In the genomic region with DNA sequence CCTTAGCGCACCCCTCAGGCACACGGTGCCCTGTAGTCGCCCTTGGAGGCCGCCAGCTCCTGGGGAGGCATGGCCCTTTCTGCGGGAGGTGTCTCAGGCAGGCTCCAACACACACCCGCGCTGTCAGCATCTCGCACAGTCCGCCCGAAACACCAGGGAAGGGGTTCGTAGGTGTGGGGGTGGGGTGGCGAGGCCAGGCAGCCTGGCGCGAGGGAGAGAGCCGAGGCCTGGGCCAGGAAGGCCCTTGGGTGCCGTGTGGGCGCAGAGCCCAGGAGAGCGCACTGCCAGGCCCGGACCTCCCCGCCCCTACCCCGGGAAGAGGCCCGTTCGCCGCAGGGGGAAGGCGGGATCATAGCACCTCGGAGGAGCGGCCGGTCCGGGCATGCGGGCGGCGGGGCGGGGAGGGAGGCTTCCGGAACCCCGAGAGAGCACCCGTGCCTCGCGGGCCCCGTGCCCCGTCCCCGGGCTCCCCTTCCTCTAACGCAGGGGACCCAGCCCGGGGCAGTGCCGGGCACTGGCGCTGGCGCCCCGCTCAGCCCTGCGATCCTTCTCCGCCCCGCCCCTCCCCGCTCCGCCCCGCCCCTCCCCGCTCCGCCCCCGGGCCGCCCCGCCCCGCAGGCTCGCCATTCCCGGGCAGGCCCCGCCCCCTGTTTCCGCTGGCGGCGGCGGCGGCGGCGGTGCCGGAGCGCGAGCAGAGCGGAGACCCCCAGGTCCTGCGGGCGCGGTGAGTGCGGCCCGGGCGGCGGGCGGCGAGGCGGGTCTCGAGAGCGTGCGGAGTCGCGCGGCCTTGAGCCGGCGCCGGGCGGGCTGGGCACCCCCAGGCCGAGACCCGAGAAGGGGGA, we compare ENCODE assay signal across 8 cellular contexts. TPM values are rescaled to one million over a fixed set of nuclear protein-coding genes. Genes with fewer than 3 reads are reported as not detected.
DNase-seq lines count a peak whose midpoint lies in the region; ATAC-seq and TF ChIP-seq lines count a peak whose summit lies in the region.

A gene with protein sequence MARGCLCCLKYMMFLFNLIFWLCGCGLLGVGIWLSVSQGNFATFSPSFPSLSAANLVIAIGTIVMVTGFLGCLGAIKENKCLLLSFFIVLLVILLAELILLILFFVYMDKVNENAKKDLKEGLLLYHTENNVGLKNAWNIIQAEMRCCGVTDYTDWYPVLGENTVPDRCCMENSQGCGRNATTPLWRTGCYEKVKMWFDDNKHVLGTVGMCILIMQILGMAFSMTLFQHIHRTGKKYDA (plus strand): TSS at position 650 of the 842 bp plus-strand sequence. CDS start 123,815 bp downstream, outside the sequence.

- peaks cover 26% of the 10 kb centered on the region for H3K4me1 Mint-ChIP-seq in neural crest cell

- intact Hi-C loops in PC-9 (cut with micrococcal nuclease; ENCODE audit: unreplicated experiment), result loop anchor here (10.0 kb wide), 2 partner anchors 228 to 1198 kb away; a partner anchor contains a TSS

- H3K79me2 ChIP-seq in PC-9 (ENCODE audit: low read depth), result no peaks in the 10 kb centered on the region

- no peaks in the 10 kb centered on the region for H3F3A ChIP-seq in PC-9 (ENCODE audit: insufficient read depth, low read depth)

- DNase-seq in SIG-M5 treated with dmso at 0.1 percent for 504 hours (lab: John Stamatoyannopoulos, UW; ENCODE audit: unreplicated experiment) (peak; percentile 17), SIG-M5 (lab: John Stamatoyannopoulos, UW) (no peak), PC-9 (peak; percentile 35 to 84), fibroblast of the aortic adventitia (ENCODE audit: low read depth) (peak; percentile 71), neural crest cell (ENCODE audit: low read depth, low spot score) (peak; percentile 72)
- peak; percentile 85 for DNase-seq in activated effector memory CD4-positive, alpha-beta T cell treated with anti-CD3 and anti-CD28 coated beads, Interleukin-2, amount 50 U/mL, for 16 hours

- no peaks in the 10 kb centered on the region for H3K9me2 ChIP-seq in PC-9 (ENCODE audit: insufficient read depth)

- H2AFZ ChIP-seq in PC-9, result peak within 1 kb of the TSS; percentile 83

- BruUV-seq in PC-9 (replicated peaks; lab: Mats Ljungman, UMichigan), result no TSS peak

- H3K27me3 ChIP-seq in PC-9 (ENCODE audit: insufficient read depth, low read depth) (no peaks in the 10 kb centered on the region), stomach smooth muscle (ENCODE audit: control insufficient read depth in 1 of 2, insufficient read depth in 2 of 2, low read length in 2 of 2) (no peaks in the 10 kb centered on the region)

- POLR2A ChIA-PET in PC-9 (lab: Charles Lee; ENCODE audit: unreplicated experiment), result no interaction called here

- H3K36me3 ChIP-seq in PC-9 (ENCODE audit: low read depth), result no peaks in the 10 kb centered on the region
- H3K36me3 ChIP-seq in stomach smooth muscle (ENCODE audit: control insufficient read depth in 2 of 2, insufficient read depth in 2 of 2, low read length in 2 of 2), result no peaks in the 10 kb centered on the region

- H3K9me3 ChIP-seq in PC-9 (ENCODE audit: insufficient read depth, low read depth) (no peaks in the 10 kb centered on the region), stomach smooth muscle (ENCODE audit: control insufficient read depth in 2 of 2, low read length in 2 of 2) (no peaks in the 10 kb centered on the region)

- TF ChIP-seq CTCF in PC-9 (conservative IDR thresholded peaks at IDR 0.05) (no peak), fibroblast of the aortic adventitia (IDR thresholded peaks at IDR 0.05; ENCODE audit: insufficient read depth, low read length) (no peak), neural crest cell (conservative IDR thresholded peaks at IDR 0.05) (no peak)

- peak within 1 kb of the TSS; percentile 88 for H3K4me3 Mint-ChIP-seq in neural crest cell

- no peaks in the 10 kb centered on the region for H3K9me3 Mint-ChIP-seq in neural crest cell

- no peaks in the 10 kb centered on the region for H4K20me1 ChIP-seq in PC-9 (ENCODE audit: insufficient read depth)

- no peak within 1 kb of the TSS for H3K27ac Mint-ChIP-seq in neural crest cell (ENCODE audit: unreplicated experiment)

- peak within 1 kb of the TSS; percentile 72 to 78 for H3K9ac ChIP-seq in stomach smooth muscle (ENCODE audit: low read length in 2 of 2)

- peak within 1 kb of the TSS; percentile 62 for H3K4me3 ChIP-seq in PC-9
- peak within 1 kb of the TSS; percentile 71 for H3K4me3 ChIP-seq in fibroblast of the aortic adventitia (ENCODE audit: low read depth, low read length)
- H3K4me3 ChIP-seq in stomach smooth muscle (ENCODE audit: low read length in 2 of 2), result peak within 1 kb of the TSS; percentile 76 to 80

- H3K4me2 ChIP-seq in PC-9, result peak within 1 kb of the TSS; percentile 93

- peak; percentile 61 for ATAC-seq in HG03280 (IDR thresholded peaks at IDR 0.05; ENCODE audit: unreplicated experiment)

- peaks cover 14% of the 10 kb centered on the region for H3K27me3 Mint-ChIP-seq in neural crest cell (ENCODE audit: low read depth)

- peaks cover 6% of the 10 kb centered on the region for H3K4me1 ChIP-seq in PC-9 (replicated peaks; ENCODE audit: insufficient read depth)
- H3K4me1 ChIP-seq in stomach smooth muscle (ENCODE audit: control insufficient read depth, insufficient read depth, low read length), result peaks cover 31% of the 10 kb centered on the region

- no peaks in the 10 kb centered on the region for H3K36me3 Mint-ChIP-seq in neural crest cell (ENCODE audit: low read depth)

- H3K27ac ChIP-seq in PC-9, result no peak within 1 kb of the TSS
- H3K27ac ChIP-seq in stomach smooth muscle (ENCODE audit: low read length), result peak within 1 kb of the TSS; percentile 82

- CTCF ChIA-PET in PC-9 (lab: Charles Lee), result interaction anchor here (1.0 kb wide), 1 partner anchor 223 kb away, joined by 3 read pairs; no protein-coding TSS in a partner anchor

RNA-seq across cellular contexts. Expression of the gene that starts here (rescaled TPM):
- total RNA-seq in PC-9 (2021) (8.9 and 9.6 TPM in 2 replicates), fibroblast of the aortic adventitia (ENCODE audit: low replicate concordance) (8.1 and 19.4 TPM in 2 replicates), neural crest cell (22.8 and 23.8 TPM in 2 replicates)
